In genomic region chr9:127167560-127168326, GRCh38 we compare ENCODE assay signal across 18 cellular contexts. TPM values are rescaled to one million over a fixed set of nuclear protein-coding genes. Genes with fewer than 3 reads are reported as not detected.
"Had no signal": no experiment of that assay in that cellular context is flagged by ENCODE, and none has a peak within 500 bp of the region (broad histone marks: within the 10 kb centered on the region; RNA-seq: fewer than 3 reads in every experiment).

No MANE protein-coding gene starts in this region.

- DNase-seq: activated CD4-positive, alpha-beta T cell treated with anti-CD3 and anti-CD28 coated beads, Interleukin-2, amount 10 ng/mL, durations not matched to agents 24 days and 14 days; activated effector memory CD4-positive, alpha-beta T cell treated with Interleukin-2 at 50 U/mL for 16 hours; activated naive CD4-positive, alpha-beta T cell treated with anti-CD3 and anti-CD28 coated beads, Interleukin-2, amount 50 U/mL, for 16 hours; activated T-cell treated with anti-CD3 and anti-CD28 coated beads, Interleukin-2, amount 50 U/mL, for 4 hours; amniotic stem cell; caudate nucleus; erythroblast; islet precursor cell; retina; stimulated activated CD4-positive, alpha-beta T cell treated with anti-CD3 and anti-CD28 coated beads, Interleukin-2, amount 100 ng/mL, for 48 hours; stimulated activated naive CD4-positive, alpha-beta T cell treated with Interleukin-2 at 50 U/mL for 16 hours; T-helper 17 cell; trophoblast cell had no signal

- H3K27me3 ChIP-seq: gastroesophageal sphincter had no signal

- ATAC-seq: activated T-cell treated with anti-CD3 and anti-CD28 coated beads, Interleukin-2, amount 50 U/mL, for 4 hours; gastroesophageal sphincter; left lobe of liver; WTC11 had no signal

- H3K9ac ChIP-seq: parathyroid adenoma had no signal

- H3K4me1 ChIP-seq: parathyroid adenoma had no signal

- H3K9me3 ChIP-seq: gastroesophageal sphincter had no signal

- H3K79me2 ChIP-seq: parathyroid adenoma had no signal

- H3K4me3 ChIP-seq: gastroesophageal sphincter had no signal

- H3K27ac ChIP-seq: gastroesophageal sphincter, parathyroid adenoma had no signal

- H2AFZ ChIP-seq: parathyroid adenoma had no signal

- FAIRE-seq: colon had no signal

RNA-seq across cellular contexts. Expression of gene ANGPTL2, which starts 45.3 kb away (rescaled TPM):
- total RNA-seq: activated CD4-positive, alpha-beta T cell treated with anti-CD3 and anti-CD28 coated beads, Interleukin-2, amount 10 ng/mL, durations not matched to agents 24 days and 14 days had no signal
